16 cellular contexts compared by ENCODE assay signal in genomic region chr9:21611896-21612295, GRCh38.
A peak's percentile ranks its signal among the peaks of the same experiment; 100 is the strongest.
DNase-seq lines count a peak whose midpoint lies in the region; ATAC-seq and TF ChIP-seq lines count a peak whose summit lies in the region.
"Had no signal": no experiment of that assay in that cellular context is flagged by ENCODE, and none has a peak within 500 bp of the region (broad histone marks: within the 10 kb centered on the region; RNA-seq: fewer than 3 reads in every experiment).

No MANE protein-coding gene starts in this region.

- no peaks in the 10 kb centered on the region for H3K9me3 Mint-ChIP-seq in MCF 10A (ENCODE audit: unreplicated experiment)
- no peaks in the 10 kb centered on the region for H3K9me3 Mint-ChIP-seq in immature natural killer cell

- 61 to 73% (median 61%) methylated on average over 1 of the region's 1 CpG for WGBS in ovary, 3 donors

- ATAC-seq in stimulated activated naive CD8-positive, alpha-beta T cell treated with anti-CD3 and anti-CD28 coated beads, Interleukin-15, Interleukin-2, amounts not matched to agents 100 U/mL and 50 U/mL, for 24 hours: peak; percentile 90
- no peak for ATAC-seq in GM18517 (IDR thresholded peaks at IDR 0.05; ENCODE audit: unreplicated experiment)

- DNase-seq in MCF 10A (ENCODE audit: unreplicated experiment) (peak; percentile 31), breast epithelium (ENCODE audit: low spot score in 2 of 2) (no peak), immature natural killer cell (peak in 2 of 3 donors; percentile 6 to 17), ovary (no peak), right atrium auricular region (ENCODE audit: low spot score) (no peak)
- DNase-seq in activated T-cell treated with anti-CD3 and anti-CD28 coated beads, Interleukin-2, amount 50 U/mL, for 48 hours: peak; percentile 35 to 43
- peak; percentile 40 for DNase-seq in stimulated activated naive CD8-positive, alpha-beta T cell treated with anti-CD3 and anti-CD28 coated beads, Interleukin-15, Interleukin-2, amounts not matched to agents 100 U/mL and 50 U/mL, for 24 hours
- DNase-seq: dermis blood vessel endothelial cell, DMS 273 treated with DMSO at 0.1 percent for 48 hours, NCI-H2081 had no signal

- no peak overlapping the region for H3K27ac ChIP-seq in breast epithelium
- H3K27ac ChIP-seq in ovary: no peak overlapping the region
- no peak overlapping the region for H3K27ac ChIP-seq in right atrium auricular region
- H3K27ac ChIP-seq: neutrophil, SK-N-MC, vagina had no signal

- H3K4me3 ChIP-seq in breast epithelium: no peak overlapping the region
- H3K4me3 ChIP-seq in ovary: no peak overlapping the region
- no peak overlapping the region for H3K4me3 ChIP-seq in right atrium auricular region
- H3K4me3 ChIP-seq: HAP-1, lung, SK-N-MC, vagina had no signal

- H3K9me3 ChIP-seq in breast epithelium: no peaks in the 10 kb centered on the region
- no peaks in the 10 kb centered on the region for H3K9me3 ChIP-seq in ovary
- H3K9me3 ChIP-seq in right atrium auricular region: no peaks in the 10 kb centered on the region
- H3K9me3 ChIP-seq: HAP-1, neutrophil, vagina had no signal

- no TSS peak for BruUV-seq in MCF 10A (replicated peaks; lab: Mats Ljungman, UMichigan)

- H3K36me3 Mint-ChIP-seq in MCF 10A (ENCODE audit: insufficient read depth, unreplicated experiment) (no peaks in the 10 kb centered on the region), immature natural killer cell (no peaks in the 10 kb centered on the region)

- no peaks in the 10 kb centered on the region for H3K4me1 ChIP-seq in breast epithelium
- H3K4me1 ChIP-seq in ovary (ENCODE audit: insufficient read depth): no peaks in the 10 kb centered on the region
- H3K4me1 ChIP-seq in right atrium auricular region: no peaks in the 10 kb centered on the region
- H3K4me1 ChIP-seq: HAP-1, vagina had no signal

- TF ChIP-seq CTCF in MCF 10A (IDR thresholded peaks at IDR 0.05; ENCODE audit: unreplicated experiment): no peak
- TF ChIP-seq CTCF in breast epithelium (IDR thresholded peaks at IDR 0.05): no peak
- no peak for TF ChIP-seq CTCF in ovary (IDR thresholded peaks at IDR 0.05)
- TF ChIP-seq CTCF in right atrium auricular region (IDR thresholded peaks at IDR 0.05): no peak

- H3K27ac Mint-ChIP-seq in MCF 10A (ENCODE audit: low read depth, unreplicated experiment) (no peak overlapping the region), immature natural killer cell (no peak overlapping the region)

- H3K4me3 Mint-ChIP-seq in MCF 10A (ENCODE audit: unreplicated experiment) (no peak overlapping the region), immature natural killer cell (peak overlapping the region in 4 of 5 donors; percentile 12 to 59 (median 44))

- TF ChIP-seq POLR2A in breast epithelium (IDR thresholded peaks at IDR 0.05) (no peak), ovary (IDR thresholded peaks at IDR 0.05) (no peak)

- no peak for TF ChIP-seq EP300 in ovary (IDR thresholded peaks at IDR 0.05)

- CTCF ChIA-PET in MCF 10A (lab: Yijun Ruan, JAX): interaction anchor here (1.0 kb wide), 1 partner anchor 97 kb away, joined by 3 read pairs; no protein-coding TSS in a partner anchor

- peaks cover 13% of the 10 kb centered on the region for H3K4me1 Mint-ChIP-seq in MCF 10A (ENCODE audit: insufficient read depth, unreplicated experiment)
- peaks cover 8 to 34% of the 10 kb centered on the region in 2 donors for H3K4me1 Mint-ChIP-seq in immature natural killer cell

- H3K27me3 ChIP-seq in breast epithelium (no peaks in the 10 kb centered on the region), ovary (no peaks in the 10 kb centered on the region), right atrium auricular region (no peaks in the 10 kb centered on the region)
- H3K27me3 ChIP-seq: vagina had no signal

- H3K27me3 Mint-ChIP-seq in MCF 10A (ENCODE audit: insufficient read depth, unreplicated experiment) (no peaks in the 10 kb centered on the region), immature natural killer cell (ENCODE audit: low read depth in 3 of 3) (peaks cover 2 to 7% (median 3%) of the 10 kb centered on the region in 3 donors)

- POLR2A ChIA-PET in MCF 10A (lab: Yijun Ruan, JAX): no interaction called here

- intact Hi-C loops in MCF 10A (cut with micrococcal nuclease) (no loop called here), breast epithelium (cut with DNase I; ENCODE audit: low total_unique reads) (no loop called here), ovary (cut with DNase I) (no loop called here)

- H3K36me3 ChIP-seq in breast epithelium: no peaks in the 10 kb centered on the region
- H3K36me3 ChIP-seq in ovary: no peaks in the 10 kb centered on the region
- H3K36me3 ChIP-seq in right atrium auricular region: no peaks in the 10 kb centered on the region
- H3K36me3 ChIP-seq: HAP-1, neutrophil, vagina had no signal

Comparison
In these comparisons a context has a peak if more than half of its experiments do, and no peak if none do; other contexts are left out.
1. DNase-seq: peak in MCF 10A (single experiment), activated T-cell treated with anti-CD3 and anti-CD28 coated beads, Interleukin-2, amount 50 U/mL, for 48 hours (2 of 2), immature natural killer cell (2 of 3) and stimulated activated naive CD8-positive, alpha-beta T cell treated with anti-CD3 and anti-CD28 coated beads, Interleukin-15, Interleukin-2, amounts not matched to agents 100 U/mL and 50 U/mL, for 24 hours (single experiment); none in breast epithelium (0 of 2), ovary (0 of 5) and right atrium auricular region (single experiment).